ENCODE assay signal across 4 cellular contexts in the genomic region with DNA sequence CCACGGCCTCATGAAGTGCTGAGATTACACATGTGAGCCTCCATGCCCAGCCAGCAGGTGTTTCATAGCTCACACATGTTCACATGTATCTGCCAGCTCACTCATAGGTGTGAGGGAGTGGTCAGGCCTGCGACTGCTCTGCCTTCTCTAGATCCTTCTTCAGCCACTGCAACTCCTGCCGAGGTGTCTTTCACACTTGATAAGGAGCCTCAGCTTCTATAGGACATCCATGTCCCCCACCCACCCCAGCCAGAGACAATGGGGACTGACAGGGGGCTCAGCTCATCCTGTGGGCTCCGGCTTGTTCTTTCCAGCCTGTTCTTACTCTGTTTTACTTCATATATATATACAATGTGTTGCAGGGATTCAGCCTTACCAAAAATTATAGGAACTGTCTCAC.
"Had no signal": no experiment of that assay in that cellular context is flagged by ENCODE, and none has a peak within 500 bp of the region (broad histone marks: within the 10 kb centered on the region; RNA-seq: fewer than 3 reads in every experiment).

No MANE protein-coding gene starts in this region.

- ATAC-seq: GM23338 had no signal

- H3K9me3 Mint-ChIP-seq: GM23338, H9 had no signal

- H2AFZ ChIP-seq: GM23338 had no signal

- H3K27ac Mint-ChIP-seq: GM23338, H9 had no signal

- H3K4me3 Mint-ChIP-seq: GM23338, H9 had no signal

- H3K4me2 ChIP-seq: GM23338 had no signal

- H3K4me3 ChIP-seq: GM23338 had no signal

- DNase-seq: H9, HCEC 1CT, IMR-90 had no signal
